ENCODE assay signal across 33 cellular contexts in genomic region chr6:98027898-98028297, GRCh38.
"Had no signal": no experiment of that assay in that cellular context is flagged by ENCODE, and none has a peak within 500 bp of the region (broad histone marks: within the 10 kb centered on the region; RNA-seq: fewer than 3 reads in every experiment).

No MANE protein-coding gene starts in this region.

- H3K4me3 ChIP-seq: adrenal gland, body of pancreas, breast epithelium had no signal

- FAIRE-seq: astrocyte, TTC549 had no signal

- H3K36me3 ChIP-seq: adrenal gland, brain microvascular endothelial cell, breast epithelium had no signal

- DNase-seq: activated B cell treated with CpG ODN at 0.5 μM for 24 hours; activated CD4-positive, alpha-beta memory T cell treated with anti-CD3 and anti-CD28 coated beads for 36 hours; activated CD4-positive, alpha-beta T cell treated with anti-CD3 and anti-CD28 coated beads for 4 hours; activated CD4-positive, alpha-beta T cell treated with anti-CD3 and anti-CD28 coated beads, Interleukin-2, amount 10 ng/mL, durations not matched to agents 24 days and 14 days; activated CD4-positive, alpha-beta T cell treated with anti-CD3 and anti-CD28 coated beads, Interleukin-2, amount 50 U/mL, for 1 hour; activated CD4-positive, alpha-beta T cell treated with anti-CD3 and anti-CD28 coated beads, Interleukin-2, amount 50 U/mL, for 4 hours; activated CD4-positive, CD25-positive, alpha-beta regulatory T cell treated with anti-CD3 and anti-CD28 coated beads, Interleukin-2, amount 50 U/mL, for 72 hours; activated CD8-positive, alpha-beta memory T cell treated with anti-CD3 and anti-CD28 coated beads, Interleukin-2, amount 50 U/mL, for 4 hours; activated CD8-positive, alpha-beta T cell treated with anti-CD3 and anti-CD28 coated beads for 36 hours; activated effector memory CD4-positive, alpha-beta T cell treated with anti-CD3 and anti-CD28 coated beads, Interleukin-2, amount 50 U/mL, for 16 hours; activated gamma-delta T cell treated with Interleukin-2 at 50 U/mL for 16 hours; activated naive CD4-positive, alpha-beta T cell; activated naive CD4-positive, alpha-beta T cell treated with anti-CD3 and anti-CD28 coated beads for 36 hours; activated naive CD4-positive, alpha-beta T cell treated with anti-CD3 and anti-CD28 coated beads, Interleukin-2, amount 50 U/mL, for 16 hours; activated naive CD8-positive, alpha-beta T cell treated with anti-CD3 and anti-CD28 coated beads for 36 hours; activated T-cell treated with anti-CD3 and anti-CD28 coated beads for 4 hours; activated T-cell treated with anti-CD3 and anti-CD28 coated beads, Interleukin-2, amount 50 U/mL, for 1 hour; activated T-cell treated with anti-CD3 and anti-CD28 coated beads, Interleukin-2, amount 50 U/mL, for 4 hours; activated T-cell treated with anti-CD3 and anti-CD28 coated beads, Interleukin-2, amount 50 U/mL, for 72 hours; adrenal gland; amniotic stem cell; aorta; body of pancreas; brain microvascular endothelial cell; central memory CD4-positive, alpha-beta T cell; T-helper 2 cell; T-helper 9 cell had no signal

- H3K4me1 ChIP-seq: adrenal gland, body of pancreas, breast epithelium had no signal

- H3K27ac ChIP-seq: adrenal gland, body of pancreas, brain microvascular endothelial cell, breast epithelium, VCaP had no signal

- H3K9me3 ChIP-seq: adrenal gland, body of pancreas, breast epithelium had no signal

- ATAC-seq: activated CD8-positive, alpha-beta T cell treated with anti-CD3 and anti-CD28 coated beads for 36 hours; activated naive CD4-positive, alpha-beta T cell treated with anti-CD3 and anti-CD28 coated beads, Interleukin-2, amount 50 U/mL, for 72 hours; activated T-cell treated with anti-CD3 and anti-CD28 coated beads, Interleukin-2, amount 50 U/mL, for 4 hours; activated T-cell treated with anti-CD3 and anti-CD28 coated beads, Interleukin-2, amount 50 U/mL, for 72 hours; activated T-helper 17 cell treated with anti-CD3 and anti-CD28 coated beads, Interleukin-2, amount 50 U/mL, for 72 hours; body of pancreas had no signal

- H3K27me3 ChIP-seq: adrenal gland, body of pancreas, brain microvascular endothelial cell, breast epithelium had no signal
